8 cellular contexts compared by ENCODE assay signal in the genomic region with DNA sequence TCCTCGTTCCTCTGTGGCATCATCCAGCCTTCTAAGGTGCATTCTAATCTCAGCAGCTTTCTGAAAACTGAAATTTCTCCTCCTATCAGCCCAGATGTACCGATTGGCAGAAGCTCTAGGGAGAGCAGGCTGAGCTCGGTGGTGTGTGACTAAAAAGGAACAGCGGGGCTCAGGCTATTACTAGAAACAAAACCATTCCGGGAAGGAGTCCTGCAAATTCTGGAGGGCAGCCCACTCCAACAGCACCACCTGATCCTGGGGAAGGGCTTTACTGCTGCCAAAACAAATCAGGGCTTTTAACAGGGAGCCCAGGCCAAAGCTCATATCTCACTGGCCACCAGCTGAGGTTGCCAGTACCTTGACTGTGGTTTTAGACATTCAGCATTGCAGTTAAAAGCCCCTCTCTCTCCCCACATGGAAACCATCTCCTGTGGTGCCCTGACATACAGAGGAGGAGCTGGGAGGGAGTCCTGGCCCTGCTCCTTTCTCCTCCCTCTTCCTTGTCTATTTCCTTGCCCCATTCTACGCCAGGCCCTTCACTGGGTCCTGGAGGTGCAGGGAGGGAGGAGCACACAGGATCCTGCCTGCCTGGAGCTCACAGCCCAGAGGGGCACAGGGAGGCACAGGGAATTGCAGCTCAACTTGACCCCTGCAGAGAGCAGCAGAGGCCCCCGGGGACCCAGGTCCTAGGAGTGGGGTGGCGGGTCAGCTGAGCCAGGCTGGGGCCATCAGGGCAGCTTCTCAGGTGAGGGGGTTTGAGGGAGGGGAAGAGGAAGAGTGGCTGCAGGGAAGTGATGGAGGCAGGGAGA. TPM values are rescaled to one million over a fixed set of nuclear protein-coding genes. Genes with fewer than 3 reads are reported as not detected.
A peak's percentile ranks its signal among the peaks of the same experiment; 100 is the strongest.
DNase-seq lines count a peak whose midpoint lies in the region; ATAC-seq and TF ChIP-seq lines count a peak whose summit lies in the region.

No MANE protein-coding gene starts in this region.

- no peaks in the 10 kb centered on the region for H3K9me3 Mint-ChIP-seq in activated T-cell treated with anti-CD3 and anti-CD28 coated beads, Interleukin-2, amount 50 U/mL, for 24 hours
- H3K9me3 Mint-ChIP-seq in activated T-helper 1 cell treated with anti-CD3 and anti-CD28 coated beads, Interleukin-12 subunit alpha, Interleukin-12 subunit beta, Interleukin-2, Interleukin-4 antibody, amounts not matched to agents 30 ng/mL and 10 ng/mL and 1 ng/mL, durations not matched to agents 14 hours and 24 hours and 36 hours, result no peaks in the 10 kb centered on the region

- no peaks in the 10 kb centered on the region for H3K36me3 Mint-ChIP-seq in activated T-cell treated with anti-CD3 and anti-CD28 coated beads, Interleukin-2, amount 50 U/mL, for 24 hours (ENCODE audit: low read depth)
- peaks cover 15% of the 10 kb centered on the region for H3K36me3 Mint-ChIP-seq in activated T-helper 1 cell treated with anti-CD3 and anti-CD28 coated beads, Interleukin-12 subunit alpha, Interleukin-12 subunit beta, Interleukin-2, Interleukin-4 antibody, amounts not matched to agents 30 ng/mL and 10 ng/mL and 1 ng/mL, durations not matched to agents 14 hours and 24 hours and 36 hours (ENCODE audit: low read depth)

- DNase-seq in activated T-cell treated with anti-CD3 and anti-CD28 coated beads, Interleukin-2, amount 50 U/mL, for 24 hours, result no peak
- DNase-seq in activated T-cell treated with anti-CD3 and anti-CD28 coated beads, Interleukin-2, amount 50 U/mL, for 1 hour, result no peak
- no peak for DNase-seq in activated T-helper 1 cell treated with anti-CD3 and anti-CD28 coated beads, Interleukin-12 subunit alpha, Interleukin-12 subunit beta, Interleukin-2, Interleukin-4 antibody, amounts not matched to agents 30 ng/mL and 10 ng/mL and 1 ng/mL, durations not matched to agents 14 hours and 24 hours and 36 hours (ENCODE audit: low spot score)
- DNase-seq in glomerular visceral epithelial cell (ENCODE audit: extremely low spot score) (peak; percentile 67), posterior cingulate gyrus (peak; percentile 55 to 95 (median 74)), DMS53 treated with DMSO at 0.1 percent for 48 hours (lab: John Stamatoyannopoulos, UW; ENCODE audit: unreplicated experiment) (no peak), GM20000 (ENCODE audit: low spot score) (no peak)

- peak overlapping the region; percentile 94 for H3K27ac Mint-ChIP-seq in activated T-cell treated with anti-CD3 and anti-CD28 coated beads, Interleukin-2, amount 50 U/mL, for 24 hours
- H3K27ac Mint-ChIP-seq in activated T-helper 1 cell treated with anti-CD3 and anti-CD28 coated beads, Interleukin-12 subunit alpha, Interleukin-12 subunit beta, Interleukin-2, Interleukin-4 antibody, amounts not matched to agents 30 ng/mL and 10 ng/mL and 1 ng/mL, durations not matched to agents 14 hours and 24 hours and 36 hours, result peak overlapping the region; percentile 91

- peak overlapping the region; percentile 74 for H3K4me3 Mint-ChIP-seq in activated T-cell treated with anti-CD3 and anti-CD28 coated beads, Interleukin-2, amount 50 U/mL, for 24 hours
- peak overlapping the region; percentile 86 for H3K4me3 Mint-ChIP-seq in activated T-helper 1 cell treated with anti-CD3 and anti-CD28 coated beads, Interleukin-12 subunit alpha, Interleukin-12 subunit beta, Interleukin-2, Interleukin-4 antibody, amounts not matched to agents 30 ng/mL and 10 ng/mL and 1 ng/mL, durations not matched to agents 14 hours and 24 hours and 36 hours

- ATAC-seq in HG03469 (IDR thresholded peaks at IDR 0.05; ENCODE audit: unreplicated experiment), result no peak

- TF ChIP-seq CTCF in GM20000 (IDR thresholded peaks at IDR 0.05; ENCODE audit: extremely low read depth, missing control alignments), result no peak

- intact Hi-C loops in activated T-helper 1 cell treated with anti-CD3 and anti-CD28 coated beads, Interleukin-12 subunit alpha, Interleukin-12 subunit beta, Interleukin-2, Interleukin-4 antibody, amounts not matched to agents 30 ng/mL and 10 ng/mL and 1 ng/mL, durations not matched to agents 14 hours and 24 hours and 36 hours (cut with micrococcal nuclease), result loop anchor here (5.0 kb wide), 1 partner anchor 100 kb away; no protein-coding TSS in a partner anchor
- intact Hi-C loops in posterior cingulate gyrus (cut with DNase I), result no loop called here

- H3K27me3 Mint-ChIP-seq in activated T-cell treated with anti-CD3 and anti-CD28 coated beads, Interleukin-2, amount 50 U/mL, for 24 hours, result no peaks in the 10 kb centered on the region
- no peaks in the 10 kb centered on the region for H3K27me3 Mint-ChIP-seq in activated T-helper 1 cell treated with anti-CD3 and anti-CD28 coated beads, Interleukin-12 subunit alpha, Interleukin-12 subunit beta, Interleukin-2, Interleukin-4 antibody, amounts not matched to agents 30 ng/mL and 10 ng/mL and 1 ng/mL, durations not matched to agents 14 hours and 24 hours and 36 hours (ENCODE audit: insufficient read depth)

- peaks cover 82% of the 10 kb centered on the region for H3K4me1 Mint-ChIP-seq in activated T-cell treated with anti-CD3 and anti-CD28 coated beads, Interleukin-2, amount 50 U/mL, for 24 hours (ENCODE audit: low read depth)
- peaks cover 61% of the 10 kb centered on the region for H3K4me1 Mint-ChIP-seq in activated T-helper 1 cell treated with anti-CD3 and anti-CD28 coated beads, Interleukin-12 subunit alpha, Interleukin-12 subunit beta, Interleukin-2, Interleukin-4 antibody, amounts not matched to agents 30 ng/mL and 10 ng/mL and 1 ng/mL, durations not matched to agents 14 hours and 24 hours and 36 hours (ENCODE audit: low read depth)

RNA-seq across cellular contexts. Expression of a gene that starts 0.9 kb away (rescaled TPM):
- 11.8 and 12.2 TPM in 2 replicates for total RNA-seq in activated T-helper 1 cell treated with anti-CD3 and anti-CD28 coated beads, Interleukin-12 subunit alpha, Interleukin-12 subunit beta, Interleukin-2, Interleukin-4 antibody, amounts not matched to agents 30 ng/mL and 10 ng/mL and 1 ng/mL, durations not matched to agents 14 hours and 24 hours and 36 hours

RNA-seq across cellular contexts. Expression of a gene that starts 25.7 kb away (rescaled TPM):
- not detected in 2 replicates for total RNA-seq in activated T-helper 1 cell treated with anti-CD3 and anti-CD28 coated beads, Interleukin-12 subunit alpha, Interleukin-12 subunit beta, Interleukin-2, Interleukin-4 antibody, amounts not matched to agents 30 ng/mL and 10 ng/mL and 1 ng/mL, durations not matched to agents 14 hours and 24 hours and 36 hours

RNA-seq across cellular contexts. Expression of a gene that starts 31.6 kb away (rescaled TPM):
- not detected in 2 replicates for total RNA-seq in activated T-helper 1 cell treated with anti-CD3 and anti-CD28 coated beads, Interleukin-12 subunit alpha, Interleukin-12 subunit beta, Interleukin-2, Interleukin-4 antibody, amounts not matched to agents 30 ng/mL and 10 ng/mL and 1 ng/mL, durations not matched to agents 14 hours and 24 hours and 36 hours

RNA-seq across cellular contexts. Expression of a gene that starts 46.5 kb away (rescaled TPM):
- total RNA-seq in activated T-helper 1 cell treated with anti-CD3 and anti-CD28 coated beads, Interleukin-12 subunit alpha, Interleukin-12 subunit beta, Interleukin-2, Interleukin-4 antibody, amounts not matched to agents 30 ng/mL and 10 ng/mL and 1 ng/mL, durations not matched to agents 14 hours and 24 hours and 36 hours, result not detected in 2 replicates

Comparison
In these comparisons a context has a peak if more than half of its experiments do, and no peak if none do; other contexts are left out.
1. DNase-seq: peak in glomerular visceral epithelial cell (single experiment) and posterior cingulate gyrus (10 of 10); none in activated T-cell treated with anti-CD3 and anti-CD28 coated beads, Interleukin-2, amount 50 U/mL, for 24 hours (single experiment), activated T-cell treated with anti-CD3 and anti-CD28 coated beads, Interleukin-2, amount 50 U/mL, for 1 hour (single experiment), activated T-helper 1 cell treated with anti-CD3 and anti-CD28 coated beads, Interleukin-12 subunit alpha, Interleukin-12 subunit beta, Interleukin-2, Interleukin-4 antibody, amounts not matched to agents 30 ng/mL and 10 ng/mL and 1 ng/mL, durations not matched to agents 14 hours and 24 hours and 36 hours (single experiment), DMS53 treated with DMSO at 0.1 percent for 48 hours (single experiment) and GM20000 (single experiment).